Comparison of ENCODE assay signal across 9 cellular contexts in the genomic region with DNA sequence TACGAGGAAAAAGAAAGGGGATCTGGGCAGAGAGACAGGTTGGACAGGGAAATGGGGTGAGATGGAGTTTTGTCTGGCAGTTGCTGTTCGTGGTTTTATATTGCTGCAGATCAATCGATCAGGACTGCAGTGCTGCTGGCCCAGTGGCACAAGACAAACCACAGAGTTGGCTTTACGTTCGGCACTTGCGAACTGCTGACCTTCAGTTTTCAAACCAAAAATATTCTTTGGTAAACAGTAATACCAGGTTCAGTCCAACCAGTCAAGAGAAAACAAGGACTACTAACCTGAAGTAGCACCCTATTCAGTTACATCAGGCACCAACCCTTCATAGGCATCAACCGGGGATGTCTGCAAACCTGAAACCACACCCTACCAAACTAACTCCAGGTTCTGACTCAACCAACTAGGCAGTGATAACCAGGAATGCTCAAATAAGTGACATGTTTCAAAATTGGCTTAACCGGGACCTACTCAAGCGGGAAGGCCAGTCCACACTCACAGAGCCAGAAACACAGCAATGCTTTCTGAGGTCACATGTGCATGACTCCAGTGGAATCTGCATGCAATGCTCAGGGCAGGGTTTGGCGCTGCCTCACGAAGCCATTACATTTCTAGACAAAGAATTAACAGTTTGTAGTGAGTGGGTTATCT.
DNase-seq lines count a peak whose midpoint lies in the region; ATAC-seq and TF ChIP-seq lines count a peak whose summit lies in the region.
"Had no signal": no experiment of that assay in that cellular context is flagged by ENCODE, and none has a peak within 500 bp of the region (broad histone marks: within the 10 kb centered on the region; RNA-seq: fewer than 3 reads in every experiment).

No MANE protein-coding gene starts in this region.

- TF ChIP-seq POLR2A in prostate gland (IDR thresholded peaks at IDR 0.05) = no peak

- H3K4me1 Mint-ChIP-seq in CD4-positive, alpha-beta T cell (ENCODE audit: low read depth) = peaks cover 69% of the 10 kb centered on the region
- H3K4me1 Mint-ChIP-seq in T-helper 17 cell = peaks cover 43% of the 10 kb centered on the region

- no peak for ATAC-seq in CD4-positive, alpha-beta T cell (ENCODE audit: poor library complexity)
- ATAC-seq in T-helper 17 cell = no peak

- no peak for TF ChIP-seq CTCF in CD4-positive, alpha-beta T cell (IDR thresholded peaks at IDR 0.05)
- no peak for TF ChIP-seq CTCF in fibroblast of villous mesenchyme (IDR thresholded peaks at IDR 0.05; ENCODE audit: insufficient read depth, low read depth, low read length)
- no peak for TF ChIP-seq CTCF in prostate gland (IDR thresholded peaks at IDR 0.05)

- CTCF ChIA-PET in CD4-positive, alpha-beta T cell (lab: Charles Lee) = interaction anchor here (2.1 kb wide), 1 partner anchor 32 kb away, joined by 8 read pairs; no protein-coding TSS in a partner anchor

- no peaks in the 10 kb centered on the region for H3K27me3 ChIP-seq in CD4-positive, alpha-beta T cell (ENCODE audit: control insufficient read depth, insufficient read depth, low read length)
- H3K27me3 ChIP-seq in prostate gland (replicated peaks; ENCODE audit: insufficient read depth) = no peaks in the 10 kb centered on the region

- H3K9me3 ChIP-seq in CD4-positive, alpha-beta T cell (ENCODE audit: control insufficient read depth, low read length) = no peaks in the 10 kb centered on the region
- H3K9me3 ChIP-seq in T-helper 17 cell (ENCODE audit: control insufficient read depth, low read length, poor library complexity, severe bottlenecking) (no peaks in the 10 kb centered on the region), prostate gland (no peaks in the 10 kb centered on the region)

- no peak for DNase-seq in CD4-positive, alpha-beta T cell
- DNase-seq in T-helper 17 cell = no peak
- peak; percentile 81 for DNase-seq in fibroblast of villous mesenchyme (ENCODE audit: low read depth)
- DNase-seq in prostate gland (ENCODE audit: low spot score) = no peak
- DNase-seq in Kasumi-1 (lab: John Stamatoyannopoulos, UW) = no peak
- no peak for DNase-seq in DMS79 treated with DMSO at 0.1 percent for 48 hours (lab: John Stamatoyannopoulos, UW)
- DNase-seq in middle frontal gyrus (ENCODE audit: extremely low spot score, low spot score) = no peak
- DNase-seq in KBM-7 = no peak
- DNase-seq: SHP77 had no signal

- H3K4me1 ChIP-seq in prostate gland (replicated peaks) = peaks cover 13% of the 10 kb centered on the region

- peaks cover 23% of the 10 kb centered on the region for H3K36me3 Mint-ChIP-seq in CD4-positive, alpha-beta T cell (ENCODE audit: low read depth)
- peaks cover 5% of the 10 kb centered on the region for H3K36me3 Mint-ChIP-seq in T-helper 17 cell (ENCODE audit: low read depth)

- intact Hi-C loops in CD4-positive, alpha-beta T cell (cut with DNase I, micrococcal nuclease) = loop anchor here in 1 of 2 experiments (10.0 kb wide), 1 partner anchor 158 kb away; the partner anchor contains the start of gene HIC1
- intact Hi-C loops in prostate gland (cut with DNase I) = loop anchor here (2.0 to 5.0 kb wide), 2 partner anchors 34 to 90 kb away; no protein-coding TSS in a partner anchor

- in situ Hi-C loops in KBM-7 (cut with MboI; ENCODE audit: low pct_unique_long_range_greater_than_20kb, low sequenced_read_pairs) = no loop called here

- no peaks in the 10 kb centered on the region for H3K9me3 Mint-ChIP-seq in CD4-positive, alpha-beta T cell

- peak overlapping the region; percentile 95 for H3K27ac Mint-ChIP-seq in CD4-positive, alpha-beta T cell
- H3K27ac Mint-ChIP-seq in T-helper 17 cell = peak overlapping the region; percentile 99

- H3K27ac ChIP-seq in CD4-positive, alpha-beta T cell (ENCODE audit: low read depth, low read length) = peak overlapping the region; percentile 64
- H3K27ac ChIP-seq in prostate gland = peak overlapping the region; percentile 65 to 70

- no peaks in the 10 kb centered on the region for H3K27me3 Mint-ChIP-seq in CD4-positive, alpha-beta T cell
- no peaks in the 10 kb centered on the region for H3K27me3 Mint-ChIP-seq in T-helper 17 cell

- POLR2A ChIA-PET in CD4-positive, alpha-beta T cell (lab: Charles Lee) = interaction anchor here (1.4 to 2.6 kb wide), 2 partner anchors 13 to 157 kb away, joined by 3 to 10 read pairs; partner anchors contain the start of gene HIC1

- H3K4me3 ChIP-seq in fibroblast of villous mesenchyme (ENCODE audit: low read depth, low read length) = peak overlapping the region; percentile 36
- H3K4me3 ChIP-seq in prostate gland = no peak overlapping the region

- WGBS in prostate gland = 48% methylated on average over 11 of the region's 11 CpGs

- no peaks in the 10 kb centered on the region for H3K36me3 ChIP-seq in prostate gland

- H3K4me3 Mint-ChIP-seq in CD4-positive, alpha-beta T cell = peak overlapping the region; percentile 35
- peak overlapping the region; percentile 59 for H3K4me3 Mint-ChIP-seq in T-helper 17 cell
